ENCODE assay signal across 8 cellular contexts in the genomic region with DNA sequence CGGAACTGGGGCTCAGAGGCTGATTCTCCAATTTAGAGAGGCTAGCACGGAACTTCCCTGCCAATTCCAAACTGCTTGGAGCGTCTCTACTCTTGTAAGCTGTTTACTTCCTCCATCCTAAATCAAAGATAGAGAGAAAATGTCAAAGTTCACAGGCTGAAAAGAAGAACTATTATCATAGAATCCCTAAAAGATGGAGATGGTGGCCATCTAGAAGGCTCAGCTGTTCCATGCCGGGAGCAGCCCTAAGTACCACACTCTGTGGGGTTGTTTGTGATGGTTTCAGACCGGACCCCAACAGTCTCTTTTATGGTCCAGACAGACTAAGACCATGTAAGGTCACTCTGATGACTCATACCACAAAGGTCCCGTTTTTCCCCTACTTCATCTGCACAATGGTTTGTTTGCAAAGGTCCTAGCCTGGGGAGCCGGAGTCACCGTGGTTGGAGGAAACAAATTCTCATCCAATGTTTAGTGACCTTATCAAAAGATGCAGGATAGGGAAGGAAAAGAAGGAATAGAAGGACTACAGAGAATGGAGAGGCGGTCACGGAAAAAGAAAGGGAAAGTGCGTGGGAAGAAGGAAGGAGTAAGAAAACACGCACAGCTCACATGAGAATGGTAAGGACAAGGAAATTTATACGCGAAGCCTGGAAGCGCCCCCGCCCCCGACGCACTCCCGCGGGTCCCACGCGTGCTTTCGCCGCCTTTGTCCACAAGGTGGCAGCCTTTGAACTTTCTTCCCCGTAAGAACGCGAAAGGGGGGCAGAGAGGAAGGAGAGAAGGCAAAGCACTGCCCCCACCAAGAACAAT. TPM values are rescaled to one million over a fixed set of nuclear protein-coding genes. Genes with fewer than 3 reads are reported as not detected.
A peak's percentile ranks its signal among the peaks of the same experiment; 100 is the strongest.
DNase-seq lines count a peak whose midpoint lies in the region; ATAC-seq and TF ChIP-seq lines count a peak whose summit lies in the region.

No MANE protein-coding gene starts in this region.

- no peak for DNase-seq in BJ (ENCODE audit: low read depth)
- DNase-seq in GM20000 (ENCODE audit: low spot score) = peak; percentile 68
- DNase-seq in NCI-H510A (lab: John Stamatoyannopoulos, UW) = peak; percentile 35
- peak; percentile 59 for DNase-seq in activated CD8-positive, alpha-beta memory T cell treated with anti-CD3 and anti-CD28 coated beads, Interleukin-2, amount 50 U/mL, for 4 hours
- DNase-seq in LoVo (ENCODE audit: low spot score) = no peak

- POLR2A ChIA-PET in BJ (lab: Charles Lee) = no interaction called here

- ATAC-seq in esophagus mucosa = peak; percentile 52

- H3K36me3 ChIP-seq in BJ (ENCODE audit: control insufficient read depth, insufficient read depth, low read length) = no peaks in the 10 kb centered on the region
- H3K36me3 ChIP-seq in mucosa of stomach (ENCODE audit: control insufficient read depth, insufficient read depth, low read length) = no peaks in the 10 kb centered on the region
- H3K36me3 ChIP-seq in subcutaneous abdominal adipose tissue (ENCODE audit: control insufficient read depth in 5 of 5, insufficient read depth in 5 of 5, low read length in 5 of 5) = no peaks in the 10 kb centered on the region

- TF ChIP-seq CTCF in BJ (IDR thresholded peaks at IDR 0.05; ENCODE audit: insufficient read depth, low read depth, low read length) = peak; percentile 82
- peak; percentile 67 for TF ChIP-seq CTCF in GM20000 (IDR thresholded peaks at IDR 0.05; ENCODE audit: extremely low read depth, missing control alignments)

- CTCF ChIA-PET in BJ (lab: Yijun Ruan, JAX) = interaction anchor here (0.6 to 3.6 kb wide), 20 partner anchors 9 to 556 kb away, joined by 3 to 22 read pairs (median 4); partner anchors contain the start of gene FBXO48

- H3K9me3 ChIP-seq in mucosa of stomach (ENCODE audit: control insufficient read depth, low read length) (no peaks in the 10 kb centered on the region), subcutaneous abdominal adipose tissue (ENCODE audit: control insufficient read depth in 5 of 5, low read length in 5 of 5) (no peaks in the 10 kb centered on the region)

- H3K9ac ChIP-seq in mucosa of stomach (ENCODE audit: low read length) (peak overlapping the region; percentile 69), subcutaneous abdominal adipose tissue (ENCODE audit: low read length in 5 of 5) (peak overlapping the region in 3 of 5 donors; percentile 25 to 76 (median 58))

- H3K27ac ChIP-seq in subcutaneous abdominal adipose tissue (ENCODE audit: low read depth, low read length) = peak overlapping the region; percentile 39

- no peaks in the 10 kb centered on the region for H3K27me3 ChIP-seq in BJ (ENCODE audit: control insufficient read depth, insufficient read depth, low read length)
- peaks cover 12% of the 10 kb centered on the region for H3K27me3 ChIP-seq in mucosa of stomach (ENCODE audit: control insufficient read depth, insufficient read depth, low read length)
- H3K27me3 ChIP-seq in subcutaneous abdominal adipose tissue (ENCODE audit: control insufficient read depth in 5 of 5, insufficient read depth in 4 of 5, low read length in 5 of 5) = peaks cover 3 to 25% (median 13%) of the 10 kb centered on the region in 5 donors

- H3K4me3 ChIP-seq in BJ (ENCODE audit: low read depth, low read length) (peak overlapping the region; percentile 83), mucosa of stomach (ENCODE audit: low read length) (peak overlapping the region; percentile 73), subcutaneous abdominal adipose tissue (ENCODE audit: low read depth in 1 of 5, low read length in 5 of 5) (peak overlapping the region; percentile 45 to 88 (median 79))

- peaks cover 33% of the 10 kb centered on the region for H3K4me1 ChIP-seq in mucosa of stomach (ENCODE audit: control insufficient read depth, insufficient read depth, low read length)
- H3K4me1 ChIP-seq in subcutaneous abdominal adipose tissue (ENCODE audit: control insufficient read depth in 5 of 5, insufficient read depth in 5 of 5, low read length in 5 of 5) = peaks cover 6 to 34% (median 31%) of the 10 kb centered on the region in 5 donors

RNA-seq across cellular contexts. Expression of gene ANTXR1, which starts 0.5 kb away (rescaled TPM):
- 78.6 and 87.1 TPM in 2 replicates for polyA plus RNA-seq in BJ (2011; rRNA removed)
- polyA minus RNA-seq in BJ (2011; rRNA and poly(A)+ RNA removed) = 40.7 and 48.0 TPM in 2 replicates
- 13.9 TPM for total RNA-seq in esophagus mucosa

RNA-seq across cellular contexts. Expression of gene GKN1, which starts 38.1 kb away (rescaled TPM):
- polyA plus RNA-seq in BJ (2011; rRNA removed) = not detected in 2 replicates
- polyA minus RNA-seq in BJ (2011; rRNA and poly(A)+ RNA removed) = not detected in 2 replicates
- not detected for total RNA-seq in esophagus mucosa

RNA-seq across cellular contexts. Expression of gene GKN2, which starts 59.8 kb away (rescaled TPM):
- polyA plus RNA-seq in BJ (2011; rRNA removed) = not detected in 2 replicates
- polyA minus RNA-seq in BJ (2011; rRNA and poly(A)+ RNA removed) = not detected in 2 replicates
- total RNA-seq in esophagus mucosa = not detected

Comparison
In these comparisons a context has a peak if more than half of its experiments do, and no peak if none do; other contexts are left out.
1. DNase-seq: peak in GM20000 (single experiment), NCI-H510A (single experiment) and activated CD8-positive, alpha-beta memory T cell treated with anti-CD3 and anti-CD28 coated beads, Interleukin-2, amount 50 U/mL, for 4 hours (single experiment); none in BJ (single experiment) and LoVo (single experiment).
2. Peak in every context shown above with its lines, with median percentiles within 50 percentile points of each other: H3K4me3 ChIP-seq.